In the genomic region with DNA sequence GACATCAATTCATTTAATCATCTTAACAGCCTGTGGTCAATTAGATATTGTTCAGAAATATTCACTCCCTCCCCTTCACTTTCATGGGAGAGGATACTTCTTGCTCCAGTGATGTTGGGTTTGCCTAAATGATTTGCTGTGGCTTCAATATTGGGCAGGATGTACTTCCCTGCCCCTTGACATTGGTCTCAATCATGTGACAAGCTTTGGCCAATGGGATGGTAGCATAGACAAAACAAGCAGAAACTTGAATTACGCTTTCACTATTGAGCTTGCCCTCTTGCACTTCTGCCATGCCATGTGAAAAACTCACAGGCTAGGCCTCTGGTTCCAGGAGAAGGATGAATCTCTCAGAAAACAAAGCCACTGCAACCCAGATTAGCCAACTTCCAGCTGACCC, we compare ENCODE assay signal across 28 cellular contexts.
"Had no signal": no experiment of that assay in that cellular context is flagged by ENCODE, and none has a peak within 500 bp of the region (broad histone marks: within the 10 kb centered on the region; RNA-seq: fewer than 3 reads in every experiment).

No MANE protein-coding gene starts in this region.

- H3K4me1 ChIP-seq: psoas muscle, right lobe of liver, sigmoid colon, suprapubic skin, testis, tibial artery, transverse colon, upper lobe of right lung, vagina had no signal

- H3K27me3 ChIP-seq: neutrophil, ovary, right lobe of liver, sigmoid colon, suprapubic skin, testis, tibial artery, transverse colon, upper lobe of right lung, vagina had no signal

- H3K4me3 ChIP-seq: ovary, psoas muscle, right lobe of liver, sigmoid colon, suprapubic skin, testis, tibial artery, transverse colon, upper lobe of right lung, vagina had no signal

- H3K9me3 ChIP-seq: neutrophil, ovary, right lobe of liver, suprapubic skin, testis, vagina had no signal

- H3K79me2 ChIP-seq: parathyroid adenoma had no signal

- ATAC-seq: naive thymus-derived CD8-positive, alpha-beta T cell; natural killer cell treated with Interleukin-12 subunit alpha and Interleukin-12 subunit beta and Interleukin-15 and Interleukin-18, amount 100 ng/mL, for 72 hours; psoas muscle; right cardiac atrium; right lobe of liver; stimulated activated memory B cell treated with anti-CD40 and anti-IgM and Interleukin-4, amounts not matched to agents 10 μg/mL and 1 μg/mL and 100 μg/mL, for 72 hours; stimulated activated naive CD8-positive, alpha-beta T cell treated with anti-CD3 and anti-CD28 coated beads, Interleukin-15, amount 100 ng/mL, for 72 hours; stimulated activated naive CD8-positive, alpha-beta T cell treated with anti-CD3 and anti-CD28 coated beads, Interleukin-15, Interleukin-2, amounts not matched to agents 100 U/mL and 50 U/mL, for 24 hours; upper lobe of right lung had no signal

- H3K27ac ChIP-seq: neutrophil, ovary, parathyroid adenoma, psoas muscle, right lobe of liver, sigmoid colon, suprapubic skin, testis, tibial artery, transverse colon, upper lobe of right lung, vagina had no signal

- H2AFZ ChIP-seq: parathyroid adenoma had no signal

- H3K9ac ChIP-seq: parathyroid adenoma had no signal

- DNase-seq: naive thymus-derived CD8-positive, alpha-beta T cell; nephron progenitor cell; nucleus accumbens; ovary; posterior cingulate gyrus; psoas muscle; right cardiac atrium; right lobe of liver; sigmoid colon; small intestine; stimulated activated CD4-positive, alpha-beta T cell treated with anti-CD3 and anti-CD28 coated beads, Interleukin-1b, Interleukin-23, amount 100 ng/mL, for 48 hours; stimulated activated CD4-positive, alpha-beta T cell treated with anti-CD3 and anti-CD28 coated beads, Interleukin-4, amount 100 ng/mL, for 1 hour; stimulated activated CD4-positive, alpha-beta T cell treated with anti-CD3 and anti-CD28 coated beads, Interleukin-4, amount 100 ng/mL, for 4 hours; stimulated activated CD8-positive, alpha-beta memory T cell treated with anti-CD3 and anti-CD28 coated beads, Interleukin-4, amount 100 ng/mL, for 48 hours; stimulated activated naive CD4-positive, alpha-beta T cell; stimulated activated naive CD8-positive, alpha-beta T cell treated with anti-CD3 and anti-CD28 coated beads, Interleukin-15, amount 100 ng/mL, for 72 hours; stimulated activated naive CD8-positive, alpha-beta T cell treated with anti-CD3 and anti-CD28 coated beads, Interleukin-15, Interleukin-2, amounts not matched to agents 100 U/mL and 50 U/mL, for 24 hours; substantia nigra; testis; tibial artery; transverse colon; upper lobe of right lung had no signal

- H3K36me3 ChIP-seq: neutrophil, ovary, right lobe of liver, sigmoid colon, suprapubic skin, tibial artery, transverse colon, upper lobe of right lung, vagina had no signal
